Comparison of ENCODE assay signal across 2 cellular contexts in genomic region chr6:130923350-130923749, GRCh38.
TF ChIP-seq lines count a peak whose summit lies in the region.

No MANE protein-coding gene starts in this region.

TF ChIP-seq in GM23338, 12 proteins besides CTCF, POLR2A, EP300 and RAD21 (continued from another document):
- no peak for TF ChIP-seq POLR2AphosphoS5 (IDR thresholded peaks at IDR 0.05; ENCODE audit: low read depth)
- no peak for TF ChIP-seq ZNF114 (CRISPR knock-in tag; IDR thresholded peaks at IDR 0.05)
- no peak for TF ChIP-seq ZNF462 (CRISPR knock-in tag; IDR thresholded peaks at IDR 0.05)
- no peak for TF ChIP-seq STAT1 (IDR thresholded peaks at IDR 0.05; ENCODE audit: unreplicated experiment)
- TF ChIP-seq EZH2 (IDR thresholded peaks at IDR 0.05; ENCODE audit: low read depth, unreplicated experiment): no peak
- no peak for TF ChIP-seq EZH2phosphoT487 (IDR thresholded peaks at IDR 0.05; ENCODE audit: unreplicated experiment)
- TF ChIP-seq REST (IDR thresholded peaks at IDR 0.05; ENCODE audit: unreplicated experiment): no peak
- no peak for TF ChIP-seq JUNB (IDR thresholded peaks at IDR 0.05; ENCODE audit: unreplicated experiment)
- no peak for TF ChIP-seq NANOG (IDR thresholded peaks at IDR 0.05; ENCODE audit: borderline replicate concordance)
- no peak for TF ChIP-seq ZNF331 (CRISPR knock-in tag; IDR thresholded peaks at IDR 0.05; ENCODE audit: low read depth)

TF ChIP-seq in GM12878, 131 proteins besides CTCF, POLR2A, EP300 and RAD21 (continued from another document):
- TF ChIP-seq, protein P1, sequence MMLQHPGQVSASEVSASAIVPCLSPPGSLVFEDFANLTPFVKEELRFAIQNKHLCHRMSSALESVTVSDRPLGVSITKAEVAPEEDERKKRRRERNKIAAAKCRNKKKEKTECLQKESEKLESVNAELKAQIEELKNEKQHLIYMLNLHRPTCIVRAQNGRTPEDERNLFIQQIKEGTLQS (IDR thresholded peaks at IDR 0.05; ENCODE audit: borderline replicate concordance, extremely low read depth, low read depth, low read length): no peak
- TF ChIP-seq ZBTB33 (IDR thresholded peaks at IDR 0.05) (no peak), HDGF (IDR thresholded peaks at IDR 0.05) (no peak), SUZ12 (IDR thresholded peaks at IDR 0.05; ENCODE audit: unreplicated experiment) (no peak), TCF7 (IDR thresholded peaks at IDR 0.05; ENCODE audit: borderline replicate concordance) (no peak), MEF2A (IDR thresholded peaks at IDR 0.05; ENCODE audit: insufficient read depth, low read depth, low read length) (no peak), CHD2 (IDR thresholded peaks at IDR 0.05; ENCODE audit: borderline replicate concordance, low read depth, low read length) (no peak), IKZF2 (IDR thresholded peaks at IDR 0.05) (no peak)
